8 cellular contexts compared by ENCODE assay signal in genomic region chr2:60707750-60708371, GRCh38. TPM values are rescaled to one million over a fixed set of nuclear protein-coding genes. Genes with fewer than 3 reads are reported as not detected.
A peak's percentile ranks its signal among the peaks of the same experiment; 100 is the strongest.
DNase-seq lines count a peak whose midpoint lies in the region; ATAC-seq, FAIRE-seq and TF ChIP-seq lines count a peak whose summit lies in the region.

No MANE protein-coding gene starts in this region.

- peak; percentile 82 to 84 for TF ChIP-seq RAD21 in A549 (conservative IDR thresholded peaks at IDR 0.05 in 1 of 2, IDR thresholded peaks at IDR 0.05 in 1 of 2)

- FAIRE-seq in A549 (lab: Jason Lieb, UNC): no peak
- no peak for FAIRE-seq in small intestine (lab: Jason Lieb, UNC)

- peaks cover 0 to 2% (median 0%) of the 10 kb centered on the region in 7 donors for H3K27me3 ChIP-seq in heart right ventricle
- H3K27me3 ChIP-seq in small intestine (ENCODE audit: control insufficient read depth in 2 of 2, insufficient read depth in 2 of 2, low read length in 2 of 2): no peaks in the 10 kb centered on the region

- peak overlapping the region; percentile 33 for H3K4me2 ChIP-seq in A549

- H3K36me3 ChIP-seq in heart right ventricle: no peaks in the 10 kb centered on the region
- no peaks in the 10 kb centered on the region for H3K36me3 ChIP-seq in small intestine (ENCODE audit: control insufficient read depth in 2 of 2, insufficient read depth in 2 of 2, low read length in 2 of 2)

- H3K27ac ChIP-seq in A549 (no peak overlapping the region), heart right ventricle (no peak overlapping the region), small intestine (ENCODE audit: low read depth in 1 of 2, low read length in 1 of 2) (no peak overlapping the region)

- WGBS in A549 (ENCODE audit: missing lambda C conversion rate): 20% methylated on average over 11 of the region's 11 CpGs
- 46 to 50% methylated on average over 11 of the region's 11 CpGs for WGBS in heart right ventricle, 2 donors
- WGBS in small intestine, 3 donors: 52 to 59% (median 54%) methylated on average over 11 of the region's 11 CpGs

- H3K9me3 ChIP-seq in A549 (no peaks in the 10 kb centered on the region), heart right ventricle (no peaks in the 10 kb centered on the region), small intestine (ENCODE audit: control insufficient read depth, low read depth) (no peaks in the 10 kb centered on the region)

- CTCF ChIA-PET in A549 (lab: Yijun Ruan, JAX): interaction anchor here (0.6 to 7.8 kb wide), 48 partner anchors 9 to 1191 kb away, joined by 3 to 135 read pairs (median 4); partner anchors contain the start of gene PAPOLG
- CTCF ChIA-PET in activated CD8-positive, alpha-beta T cell treated with anti-CD3 and anti-CD28 coated beads for 36 hours (lab: Charles Lee): interaction anchor here (0.7 to 7.7 kb wide), 35 partner anchors 10 to 348 kb away, joined by 3 to 98 read pairs (median 5); partner anchors contain the start of gene PAPOLG

- intact Hi-C loops in activated CD8-positive, alpha-beta T cell treated with anti-CD3 and anti-CD28 coated beads for 36 hours (cut with micrococcal nuclease): loop anchor here (2.0 to 5.0 kb wide), 2 partner anchors 49 to 291 kb away; partner anchors contain the start of gene PAPOLG
- intact Hi-C loops in heart right ventricle (cut with DNase I): loop anchor here (1.0 to 5.0 kb wide), 5 partner anchors 49 to 293 kb away; partner anchors contain the start of gene PAPOLG (in 1 of the 10)

- ATAC-seq in A549: peak; percentile 60 to 75
- ATAC-seq in activated CD8-positive, alpha-beta T cell treated with anti-CD3 and anti-CD28 coated beads for 36 hours: peak; percentile 55
- ATAC-seq in heart right ventricle: peak in 5 of 8 donors; percentile 25 to 66 (median 40)
- no peak for ATAC-seq in HG02623 (IDR thresholded peaks at IDR 0.05; ENCODE audit: unreplicated experiment)

- no peak for TF ChIP-seq EP300 in A549 (IDR thresholded peaks at IDR 0.05)

- H3K27me3 Mint-ChIP-seq in activated CD8-positive, alpha-beta T cell treated with anti-CD3 and anti-CD28 coated beads for 36 hours: no peaks in the 10 kb centered on the region

- H3K4me3 ChIP-seq in A549 (no peak overlapping the region), GM12864 (ENCODE audit: low read depth, low read length) (no peak overlapping the region), heart right ventricle (no peak overlapping the region), small intestine (ENCODE audit: low read depth in 1 of 2, low read length in 2 of 2) (no peak overlapping the region)

- TF ChIP-seq POLR2A in A549 (IDR thresholded peaks at IDR 0.05; ENCODE audit: low read length): no peak

- H3K4me3 Mint-ChIP-seq in activated CD8-positive, alpha-beta T cell treated with anti-CD3 and anti-CD28 coated beads for 36 hours: no peak overlapping the region

- H3K4me1 ChIP-seq in A549 (no peaks in the 10 kb centered on the region), heart right ventricle (peaks cover 0 to 16% (median 0%) of the 10 kb centered on the region in 9 donors), small intestine (ENCODE audit: control insufficient read depth in 2 of 2, insufficient read depth in 1 of 2, low read depth in 1 of 2, low read length in 1 of 2) (no peaks in the 10 kb centered on the region)

- H3K9me3 Mint-ChIP-seq in activated CD8-positive, alpha-beta T cell treated with anti-CD3 and anti-CD28 coated beads for 36 hours: no peaks in the 10 kb centered on the region

- TF ChIP-seq CTCF in A549 (IDR thresholded peaks at IDR 0.05) (peak; percentile 94), GM12864 (IDR thresholded peaks at IDR 0.05; ENCODE audit: low read depth, low read length, missing control alignments) (peak; percentile 59), heart right ventricle (IDR thresholded peaks at IDR 0.05) (peak; percentile 65 to 82 (median 73))
- peak; percentile 83 for TF ChIP-seq CTCF in activated CD8-positive, alpha-beta T cell treated with anti-CD3 and anti-CD28 coated beads for 36 hours (IDR thresholded peaks at IDR 0.05)

- peak; percentile 36 to 47 for DNase-seq in A549 (ENCODE audit: low read depth in 1 of 2, low spot score in 1 of 2)
- peak; percentile 8 for DNase-seq in GM12864 (ENCODE audit: low read depth)
- peak; percentile 27 for DNase-seq in NCI-H1105 (lab: John Stamatoyannopoulos, UW)
- DNase-seq in activated CD8-positive, alpha-beta T cell treated with anti-CD3 and anti-CD28 coated beads for 36 hours: no peak
- DNase-seq in heart right ventricle: no peak
- peak; percentile 21 for DNase-seq in small intestine
- DNase-seq in NCI-H187 treated with DMSO at 0.1 percent for 48 hours (lab: John Stamatoyannopoulos, UW): no peak

- no peaks in the 10 kb centered on the region for H3K36me3 Mint-ChIP-seq in activated CD8-positive, alpha-beta T cell treated with anti-CD3 and anti-CD28 coated beads for 36 hours (ENCODE audit: low read depth)

- H3K4me1 Mint-ChIP-seq in activated CD8-positive, alpha-beta T cell treated with anti-CD3 and anti-CD28 coated beads for 36 hours (ENCODE audit: low read depth): no peaks in the 10 kb centered on the region

- POLR2A ChIA-PET in A549 (lab: Yijun Ruan, JAX): no interaction called here
- POLR2A ChIA-PET in activated CD8-positive, alpha-beta T cell treated with anti-CD3 and anti-CD28 coated beads for 36 hours (lab: Charles Lee): interaction anchor here (0.7 kb wide), 1 partner anchor 68 kb away, joined by 3 read pairs; no protein-coding TSS in a partner anchor

- no peak overlapping the region for H3K27ac Mint-ChIP-seq in activated CD8-positive, alpha-beta T cell treated with anti-CD3 and anti-CD28 coated beads for 36 hours

TF ChIP-seq in A549, 52 proteins besides CTCF, POLR2A, EP300 and RAD21:
- TF ChIP-seq FOSB (CRISPR knock-in tag; IDR thresholded peaks at IDR 0.05): no peak
- TF ChIP-seq SMC3 (IDR thresholded peaks at IDR 0.05): peak; percentile 79

RNA-seq across cellular contexts. Expression of gene PAPOLG, which starts 48.2 kb away (rescaled TPM):
- 20.9 and 21.8 TPM in 2 replicates for polyA plus RNA-seq in A549 (2011; rRNA removed)
- polyA plus RNA-seq in A549 (2012; cell fraction: cytosol; rRNA removed): 2.8 and 3.0 TPM in 2 replicates
- 2.0 and 4.2 TPM in 2 replicates for polyA plus RNA-seq in A549 (2012; cell fraction: nucleus; rRNA removed)
- polyA plus RNA-seq in A549 (2017; fragmentation: RNase III; extraction: RNeasy Plus Mini Kit Qiagen cat#74134 plus additional on column Dnase treatment): 7.3 to 7.8 TPM (median 7.7 TPM) in 3 replicates
- polyA minus RNA-seq in A549 (2011; rRNA and poly(A)+ RNA removed): 15.8 and 16.6 TPM in 2 replicates
- 10 to 100 TPM; 13.2 to 13.8 TPM for total RNA-seq in activated CD8-positive, alpha-beta T cell treated with anti-CD3 and anti-CD28 coated beads for 36 hours
- 10 to 100 TPM in 3 of 10 donors, 1 to 10 TPM in 7; 6.4 to 11.9 (median 8.8) TPM for total RNA-seq in heart right ventricle
- 1 to 10 TPM; 2.7 to 5.8 TPM for polyA plus RNA-seq in heart right ventricle
- polyA plus RNA-seq in small intestine: 1 to 10 TPM; 2.7 to 3.8 (median 3.5) TPM

Comparison
In these comparisons a context has a peak if more than half of its experiments do, and no peak if none do; other contexts are left out.
1. DNase-seq: peak in A549 (2 of 2), GM12864 (single experiment), NCI-H1105 (single experiment) and small intestine (single experiment); none in activated CD8-positive, alpha-beta T cell treated with anti-CD3 and anti-CD28 coated beads for 36 hours (single experiment), heart right ventricle (0 of 2) and NCI-H187 treated with DMSO at 0.1 percent for 48 hours (single experiment).
2. Peak in every context shown above with its lines, with median percentiles within 50 percentile points of each other: CTCF ChIP-seq.